ENCODE assay signal across 7 cellular contexts in the genomic region with DNA sequence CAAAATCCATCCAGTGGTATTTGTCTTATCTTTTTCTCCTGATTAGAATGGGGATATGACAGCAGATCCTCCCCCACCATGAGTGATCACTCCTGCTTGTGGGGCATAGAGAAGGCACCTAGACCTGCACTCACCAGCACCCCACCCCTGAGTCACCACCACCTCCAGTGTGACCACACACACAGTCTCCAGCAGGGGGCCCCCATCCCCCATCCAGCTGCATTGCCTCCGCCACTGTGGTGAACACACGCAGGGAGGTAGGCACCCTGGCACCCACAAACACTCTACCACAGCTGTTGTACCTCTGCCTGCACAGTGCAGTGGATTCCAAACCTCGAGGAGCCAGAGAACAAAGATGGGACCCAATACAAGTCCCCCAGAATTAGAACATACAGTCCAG. TPM values are rescaled to one million over a fixed set of nuclear protein-coding genes. Genes with fewer than 3 reads are reported as not detected.
DNase-seq lines count a peak whose midpoint lies in the region; ATAC-seq and TF ChIP-seq lines count a peak whose summit lies in the region.

No MANE protein-coding gene starts in this region.

- ATAC-seq in GM18867 (IDR thresholded peaks at IDR 0.05; ENCODE audit: unreplicated experiment): peak; percentile 97
- ATAC-seq in HG02870 (IDR thresholded peaks at IDR 0.05; ENCODE audit: unreplicated experiment): peak; percentile 99
- ATAC-seq in natural killer cell: peak; percentile 96 to 99 (median 98)

- no peak overlapping the region for H3K4me3 Mint-ChIP-seq in activated naive CD8-positive, alpha-beta T cell treated with anti-CD3 and anti-CD28 coated beads for 36 hours
- no peak overlapping the region for H3K4me3 Mint-ChIP-seq in natural killer cell

- H3K27me3 Mint-ChIP-seq in activated naive CD8-positive, alpha-beta T cell treated with anti-CD3 and anti-CD28 coated beads for 36 hours: peaks cover 3% of the 10 kb centered on the region
- H3K27me3 Mint-ChIP-seq in natural killer cell (ENCODE audit: low read depth in 2 of 2): peaks cover 13 to 37% of the 10 kb centered on the region in 2 donors

- POLR2A ChIA-PET in RWPE1 (lab: Yijun Ruan, JAX; ENCODE audit: low non-redundant PET): no interaction called here

- DNase-seq in RWPE1 (ENCODE audit: low spot score) (peak; percentile 0), natural killer cell (peak; percentile 61), AG08395 (ENCODE audit: low spot score) (no peak), Ammon's horn (ENCODE audit: low spot score) (no peak)
- DNase-seq in activated naive CD8-positive, alpha-beta T cell treated with anti-CD3 and anti-CD28 coated beads for 36 hours: peak; percentile 64

- H3K9me3 Mint-ChIP-seq in activated naive CD8-positive, alpha-beta T cell treated with anti-CD3 and anti-CD28 coated beads for 36 hours: no peaks in the 10 kb centered on the region
- H3K9me3 Mint-ChIP-seq in natural killer cell: no peaks in the 10 kb centered on the region

- intact Hi-C loops in natural killer cell (cut with micrococcal nuclease): loop anchor here (10.0 kb wide), 1 partner anchor 63 kb away; the partner anchor contains the start of gene EOLA2

- H3K36me3 Mint-ChIP-seq in activated naive CD8-positive, alpha-beta T cell treated with anti-CD3 and anti-CD28 coated beads for 36 hours: peaks cover 1% of the 10 kb centered on the region
- no peaks in the 10 kb centered on the region for H3K36me3 Mint-ChIP-seq in natural killer cell

- TF ChIP-seq CTCF in RWPE1 (conservative IDR thresholded peaks at IDR 0.05; ENCODE audit: low read depth) (no peak), natural killer cell (IDR thresholded peaks at IDR 0.05) (peak; percentile 40)

- CTCF ChIA-PET in RWPE1 (lab: Yijun Ruan, JAX): interaction anchor here (1.7 kb wide), 1 partner anchor 9 kb away, joined by 9 read pairs; the partner anchor contains the start of gene MAGEA8

- peaks cover 5% of the 10 kb centered on the region for H3K4me1 Mint-ChIP-seq in activated naive CD8-positive, alpha-beta T cell treated with anti-CD3 and anti-CD28 coated beads for 36 hours
- H3K4me1 Mint-ChIP-seq in natural killer cell: peaks cover 9 to 14% of the 10 kb centered on the region in 2 donors

- no peak overlapping the region for H3K27ac Mint-ChIP-seq in activated naive CD8-positive, alpha-beta T cell treated with anti-CD3 and anti-CD28 coated beads for 36 hours
- H3K27ac Mint-ChIP-seq in natural killer cell: peak overlapping the region; percentile 32 to 55

- no peak overlapping the region for H3K27ac ChIP-seq in RWPE1

RNA-seq across cellular contexts. Expression of gene MAGEA8, which starts 9.0 kb away (rescaled TPM):
- total RNA-seq in activated naive CD8-positive, alpha-beta T cell treated with anti-CD3 and anti-CD28 coated beads for 36 hours: not detected
- not detected for total RNA-seq in natural killer cell

RNA-seq across cellular contexts. Expression of gene HSFX4, which starts 57.4 kb away (rescaled TPM):
- not detected for total RNA-seq in activated naive CD8-positive, alpha-beta T cell treated with anti-CD3 and anti-CD28 coated beads for 36 hours
- total RNA-seq in natural killer cell: not detected

Comparison
In these comparisons a context has a peak if more than half of its experiments do, and no peak if none do; other contexts are left out.
1. DNase-seq: peak in RWPE1 (single experiment), activated naive CD8-positive, alpha-beta T cell treated with anti-CD3 and anti-CD28 coated beads for 36 hours (single experiment) and natural killer cell (single experiment); none in AG08395 (single experiment) and Ammon's horn (single experiment).
2. Peak in every context shown above with its lines, with median percentiles within 50 percentile points of each other: ATAC-seq.